Comparison of ENCODE assay signal across 9 cellular contexts in genomic region chr17:79852748-79853147, GRCh38. TPM values are rescaled to one million over a fixed set of nuclear protein-coding genes. Genes with fewer than 3 reads are reported as not detected.
A peak's percentile ranks its signal among the peaks of the same experiment; 100 is the strongest.
DNase-seq lines count a peak whose midpoint lies in the region; ATAC-seq and TF ChIP-seq lines count a peak whose summit lies in the region.
"Had no signal": no experiment of that assay in that cellular context is flagged by ENCODE, and none has a peak within 500 bp of the region (broad histone marks: within the 10 kb centered on the region; RNA-seq: fewer than 3 reads in every experiment).

No MANE protein-coding gene starts in this region.

- H3K4me3 ChIP-seq in GM12865 (ENCODE audit: low read depth, low read length) (peak overlapping the region; percentile 22), OCI-LY1 (ENCODE audit: low read depth, low read length, poor library complexity, severe bottlenecking) (peak overlapping the region; percentile 34), coronary artery (peak overlapping the region; percentile 32), neural progenitor cell (no peak overlapping the region)

- H3K27me3 ChIP-seq in OCI-LY1 (ENCODE audit: insufficient read depth, low read length), result peaks cover 8% of the 10 kb centered on the region
- peaks cover 18% of the 10 kb centered on the region for H3K27me3 ChIP-seq in neural progenitor cell

- no peaks in the 10 kb centered on the region for H3K9me3 ChIP-seq in OCI-LY1 (ENCODE audit: low read length)
- no peaks in the 10 kb centered on the region for H3K9me3 ChIP-seq in neural progenitor cell (ENCODE audit: low read depth)

- H3K9me2 ChIP-seq in OCI-LY1 (ENCODE audit: low read depth, low read length), result no peaks in the 10 kb centered on the region

- H3F3A ChIP-seq in OCI-LY1 (ENCODE audit: insufficient read depth, low read length), result no peaks in the 10 kb centered on the region
- H3F3A ChIP-seq in neural progenitor cell (ENCODE audit: low read depth), result no peaks in the 10 kb centered on the region

- no peak for TF ChIP-seq CTCF in GM12865 (IDR thresholded peaks at IDR 0.05; ENCODE audit: insufficient read depth, low read depth, low read length, missing control alignments)
- no peak for TF ChIP-seq CTCF in OCI-LY1 (IDR thresholded peaks at IDR 0.05; ENCODE audit: low read length)
- TF ChIP-seq CTCF in coronary artery (IDR thresholded peaks at IDR 0.05), result no peak
- no peak for TF ChIP-seq CTCF in osteocyte (IDR thresholded peaks at IDR 0.05)
- no peak for TF ChIP-seq CTCF in neural progenitor cell (IDR thresholded peaks at IDR 0.05)

- H3K27ac Mint-ChIP-seq in osteocyte (ENCODE audit: unreplicated experiment) (peak overlapping the region; percentile 41), neural progenitor cell (no peak overlapping the region)

- no peak for ATAC-seq in GM19452 (IDR thresholded peaks at IDR 0.05; ENCODE audit: unreplicated experiment)
- no peak for ATAC-seq in GM18511 (IDR thresholded peaks at IDR 0.05; ENCODE audit: unreplicated experiment)

- H4K20me1 ChIP-seq in OCI-LY1 (ENCODE audit: insufficient read depth, low read length) (no peaks in the 10 kb centered on the region), neural progenitor cell (ENCODE audit: low read depth) (no peaks in the 10 kb centered on the region)

- H3K36me3 ChIP-seq in OCI-LY1 (ENCODE audit: insufficient read depth, low read length), result no peaks in the 10 kb centered on the region
- no peaks in the 10 kb centered on the region for H3K36me3 ChIP-seq in neural progenitor cell

- peak overlapping the region; percentile 94 for H2AFZ ChIP-seq in OCI-LY1 (ENCODE audit: low read length)
- H2AFZ ChIP-seq in neural progenitor cell (replicated peaks), result no peak overlapping the region

- H3K4me1 ChIP-seq in OCI-LY1 (ENCODE audit: insufficient read depth, low read length, severe bottlenecking) (peaks cover 5% of the 10 kb centered on the region), neural progenitor cell (peaks cover 9% of the 10 kb centered on the region)

- H3K4me3 Mint-ChIP-seq in osteocyte (ENCODE audit: unreplicated experiment), result no peak overlapping the region
- no peak overlapping the region for H3K4me3 Mint-ChIP-seq in neural progenitor cell

- H3K27me3 Mint-ChIP-seq in osteocyte (ENCODE audit: unreplicated experiment) (peaks cover 7% of the 10 kb centered on the region), neural progenitor cell (ENCODE audit: insufficient read depth, low read depth) (peaks cover 10% of the 10 kb centered on the region)

- H3K4me2 ChIP-seq in OCI-LY1 (ENCODE audit: low read length) (peak overlapping the region; percentile 65), neural progenitor cell (no peak overlapping the region)

- peak overlapping the region; percentile 10; the same call in 1 of the 2 replicates for H3K9ac ChIP-seq in OCI-LY1 (ENCODE audit: low read length)
- no peak overlapping the region for H3K9ac ChIP-seq in neural progenitor cell

- H3K27ac ChIP-seq in OCI-LY1 (ENCODE audit: low read depth, low read length, poor library complexity, severe bottlenecking) (no peak overlapping the region), coronary artery (no peak overlapping the region), neural progenitor cell (no peak overlapping the region)

- DNase-seq in GM12865 (ENCODE audit: low read depth) (no peak), coronary artery (ENCODE audit: low spot score) (no peak), osteocyte (ENCODE audit: extremely low spot score, unreplicated experiment) (no peak), neural progenitor cell (ENCODE audit: low spot score) (no peak), NCI-H1092 treated with DMSO at 0.1 percent for 48 hours (lab: John Stamatoyannopoulos, UW) (no peak)
- DNase-seq: cerebellar nuclear complex had no signal

- H3K79me2 ChIP-seq in OCI-LY1 (ENCODE audit: insufficient read depth, low read length) (no peaks in the 10 kb centered on the region), neural progenitor cell (ENCODE audit: low read depth) (no peaks in the 10 kb centered on the region)

- H3K4me1 Mint-ChIP-seq in osteocyte (ENCODE audit: unreplicated experiment) (peaks cover 11% of the 10 kb centered on the region), neural progenitor cell (peaks cover 27% of the 10 kb centered on the region)

- H3K9me3 Mint-ChIP-seq in osteocyte (ENCODE audit: unreplicated experiment), result no peaks in the 10 kb centered on the region
- no peaks in the 10 kb centered on the region for H3K9me3 Mint-ChIP-seq in neural progenitor cell

- H3K36me3 Mint-ChIP-seq in osteocyte (ENCODE audit: unreplicated experiment) (no peaks in the 10 kb centered on the region), neural progenitor cell (no peaks in the 10 kb centered on the region)

RNA-seq across cellular contexts. Expression of gene CBX4, which starts 13.5 kb away (rescaled TPM):
- total RNA-seq in osteocyte (21.4 and 23.2 TPM in 2 replicates), neural progenitor cell (ENCODE audit: low replicate concordance) (2.7 and 5.6 TPM in 2 replicates)

RNA-seq across cellular contexts. Expression of gene CBX8, which starts 55.9 kb away (rescaled TPM):
- total RNA-seq in osteocyte, result 5.4 and 6.3 TPM in 2 replicates
- total RNA-seq in neural progenitor cell (ENCODE audit: low replicate concordance), result 2.8 and 15.2 TPM in 2 replicates
